Comparison of ENCODE assay signal across 17 cellular contexts in the genomic region with DNA sequence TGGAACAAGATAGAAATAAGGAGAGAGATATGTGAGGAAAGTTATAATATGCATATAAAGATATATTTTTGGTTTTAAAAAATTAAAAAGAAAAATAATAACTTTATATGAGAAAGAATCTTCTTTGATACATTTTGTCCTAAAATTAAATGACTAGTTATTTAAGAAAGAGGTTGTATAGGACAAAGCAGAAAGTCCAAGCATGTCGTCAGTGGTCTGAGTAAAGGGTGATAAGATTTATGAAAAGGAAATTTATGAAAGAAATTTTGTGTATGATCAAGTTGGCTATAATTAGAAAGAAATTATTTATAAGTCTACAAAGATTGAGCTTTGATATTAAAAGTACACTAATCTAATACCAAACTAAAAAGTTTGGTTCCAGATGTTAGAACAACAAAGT.
"Had no signal": no experiment of that assay in that cellular context is flagged by ENCODE, and none has a peak within 500 bp of the region (broad histone marks: within the 10 kb centered on the region; RNA-seq: fewer than 3 reads in every experiment).

No MANE protein-coding gene starts in this region.

- DNase-seq: colonic mucosa; effector CD4-positive, alpha-beta T cell; endodermal cell; erythroblast; foreskin keratinocyte; kidney glomerular epithelial cell; mucosa of descending colon; naive thymus-derived CD8-positive, alpha-beta T cell; posterior cingulate gyrus; sigmoid colon; stimulated activated CD4-positive, alpha-beta T cell treated with anti-CD3 and anti-CD28 coated beads, Interleukin-2, amount 100 ng/mL, for 24 hours; stimulated activated CD4-positive, alpha-beta T cell treated with anti-CD3 and anti-CD28 coated beads, Interleukin-4, amount 100 ng/mL, for 4 hours; stimulated activated naive B cell treated with anti-CD40 and anti-IgM and Interleukin-4, amounts not matched to agents 10 μg/mL and 1 μg/mL and 100 μg/mL, for 72 hours; stomach; substantia nigra; transverse colon had no signal

- FAIRE-seq: endothelial cell of umbilical vein had no signal

- ATAC-seq: foreskin keratinocyte; mucosa of descending colon; naive thymus-derived CD8-positive, alpha-beta T cell; stimulated activated naive B cell treated with anti-CD40 and anti-IgM and Interleukin-4, amounts not matched to agents 10 μg/mL and 1 μg/mL and 100 μg/mL, for 72 hours had no signal
